In the genomic region with DNA sequence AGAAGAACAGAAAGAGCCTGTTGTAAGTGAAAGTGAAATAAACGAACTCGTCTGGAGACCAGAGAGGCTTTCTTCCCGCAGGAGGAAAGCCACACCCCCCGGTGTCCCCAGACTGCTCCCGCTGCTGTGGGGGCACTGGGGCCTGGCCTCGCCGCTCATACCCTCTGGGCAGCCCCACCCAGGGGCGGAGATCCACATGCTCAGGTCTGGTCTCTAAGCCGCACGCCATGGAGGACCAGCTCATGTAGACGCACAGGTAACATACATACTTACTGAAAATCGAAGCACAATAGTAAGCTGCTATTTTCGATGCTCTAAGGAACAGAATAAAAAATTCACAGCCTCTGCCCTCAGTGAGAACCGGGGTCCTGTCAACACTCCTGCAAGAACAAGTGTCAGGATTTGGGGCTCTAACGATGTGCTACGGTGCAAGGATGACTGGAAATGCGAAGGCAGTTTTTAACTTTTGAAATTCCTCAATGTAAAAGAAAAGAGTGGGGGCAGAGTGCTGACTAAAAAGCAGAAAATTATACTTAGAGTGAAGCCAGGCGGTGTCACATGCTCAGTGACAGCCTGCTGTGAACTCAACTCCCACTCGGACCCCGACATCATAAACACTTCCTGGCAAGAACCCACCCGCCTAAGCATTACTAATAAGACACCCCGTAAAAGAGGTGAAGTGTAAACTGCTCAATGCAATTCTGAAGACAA, we compare ENCODE assay signal across 9 cellular contexts.
DNase-seq lines count a peak whose midpoint lies in the region; ATAC-seq and TF ChIP-seq lines count a peak whose summit lies in the region.
"Had no signal": no experiment of that assay in that cellular context is flagged by ENCODE, and none has a peak within 500 bp of the region (broad histone marks: within the 10 kb centered on the region; RNA-seq: fewer than 3 reads in every experiment).

No MANE protein-coding gene starts in this region.

- H3K9me3 ChIP-seq in BE2C (no peaks in the 10 kb centered on the region), tibial nerve (no peaks in the 10 kb centered on the region)

- H3K36me3 ChIP-seq in BE2C (no peaks in the 10 kb centered on the region), tibial nerve (peaks cover 0 to 30% (median 0%) of the 10 kb centered on the region in 3 donors)

- TF ChIP-seq EP300 in tibial nerve (IDR thresholded peaks at IDR 0.05): no peak

- DNase-seq in Daoy (ENCODE audit: low read depth) (peak; percentile 36), NOMO-1 treated with DMSO at 0.1 percent for 48 hours (lab: John Stamatoyannopoulos, UW; ENCODE audit: unreplicated experiment) (peak; percentile 38), activated T-helper 1 cell treated with Interleukin-2 at 50 U/mL for 16 hours (ENCODE audit: low read depth) (peak; percentile 33), NCI-H1105 (lab: John Stamatoyannopoulos, UW) (no peak), BE2C (no peak), tibial nerve (ENCODE audit: low spot score in 2 of 2) (no peak)
- peak; percentile 49 to 63 for DNase-seq in stimulated activated CD4-positive, alpha-beta T cell treated with anti-CD3 and anti-CD28 coated beads, Interleukin-12 subunit alpha, Interleukin-12 subunit beta, amount 100 ng/mL, for 24 hours (ENCODE audit: low read depth in 2 of 2)
- DNase-seq: KG1 had no signal

- H3K4me1 ChIP-seq in BE2C: no peaks in the 10 kb centered on the region
- no peaks in the 10 kb centered on the region for H3K4me1 ChIP-seq in tibial nerve

- WGBS in tibial nerve, 2 donors: 67 to 68% methylated on average over 22 of the region's 22 CpGs

- H3K27ac ChIP-seq in tibial nerve: no peak overlapping the region

- TF ChIP-seq CTCF in BE2C (IDR thresholded peaks at IDR 0.05; ENCODE audit: low read depth, low read length): no peak
- TF ChIP-seq CTCF in tibial nerve (IDR thresholded peaks at IDR 0.05): no peak

- H3K27me3 ChIP-seq in BE2C: no peaks in the 10 kb centered on the region
- no peaks in the 10 kb centered on the region for H3K27me3 ChIP-seq in tibial nerve

- H3K4me3 ChIP-seq in BE2C (ENCODE audit: low read depth, low read length) (no peak overlapping the region), tibial nerve (peak overlapping the region in 1 of 4 donors; percentile 33)

- no peak for ATAC-seq in HG03521 (IDR thresholded peaks at IDR 0.05; ENCODE audit: unreplicated experiment)

- no peak for TF ChIP-seq POLR2A in tibial nerve (IDR thresholded peaks at IDR 0.05)

Comparison
In these comparisons a context has a peak if more than half of its experiments do, and no peak if none do; other contexts are left out.
1. DNase-seq: peak in Daoy (single experiment), NOMO-1 treated with DMSO at 0.1 percent for 48 hours (single experiment), activated T-helper 1 cell treated with Interleukin-2 at 50 U/mL for 16 hours (single experiment) and stimulated activated CD4-positive, alpha-beta T cell treated with anti-CD3 and anti-CD28 coated beads, Interleukin-12 subunit alpha, Interleukin-12 subunit beta, amount 100 ng/mL, for 24 hours (2 of 2); none in NCI-H1105 (single experiment), BE2C (single experiment) and tibial nerve (0 of 2).